ENCODE assay signal across 1 cellular context in genomic region chr21:37040212-37040611, GRCh38.
TF ChIP-seq lines count a peak whose summit lies in the region.

No MANE protein-coding gene starts in this region.

TF ChIP-seq in HepG2, 621 proteins besides CTCF, POLR2A, EP300 and RAD21:
- TF ChIP-seq RFX5 (IDR thresholded peaks at IDR 0.05; ENCODE audit: low read depth, low read length) (no peak), NFE2L2 (IDR thresholded peaks at IDR 0.05; ENCODE audit: low read length) (peak; percentile 69)
